ENCODE assay signal across 19 cellular contexts in the genomic region with DNA sequence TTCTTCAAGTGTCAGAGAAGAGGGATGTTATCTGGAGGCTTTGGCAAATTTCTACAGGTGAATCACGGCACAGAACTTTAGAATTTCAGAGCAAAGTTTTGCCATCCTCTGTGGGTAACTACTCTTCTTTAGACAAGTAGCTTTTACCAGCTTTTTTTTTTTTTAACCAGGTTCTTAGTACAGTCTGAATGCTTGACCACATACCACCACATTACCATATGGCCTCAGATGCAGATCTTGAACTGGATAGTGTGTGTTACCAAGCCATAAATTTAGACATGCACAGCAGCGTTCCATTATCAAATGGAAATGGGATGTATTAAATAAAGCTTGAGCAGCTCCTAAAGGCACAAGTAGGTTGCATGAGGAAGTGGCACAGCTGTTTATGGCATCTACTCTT. TPM values are rescaled to one million over a fixed set of nuclear protein-coding genes. Genes with fewer than 3 reads are reported as not detected.
DNase-seq lines count a peak whose midpoint lies in the region; ATAC-seq, FAIRE-seq and TF ChIP-seq lines count a peak whose summit lies in the region.
"Had no signal": no experiment of that assay in that cellular context is flagged by ENCODE, and none has a peak within 500 bp of the region (broad histone marks: within the 10 kb centered on the region; RNA-seq: fewer than 3 reads in every experiment).

No MANE protein-coding gene starts in this region.

- intact Hi-C loops in GM12878 (cut with micrococcal nuclease; ENCODE audit: unreplicated experiment): no loop called here

- SMC1A ChIA-PET in GM12878 (lab: Charles Lee; ENCODE audit: uncharacterized antibody, unreplicated experiment): no interaction called here

- TF ChIP-seq POLR2A in GM12878 (IDR thresholded peaks at IDR 0.05; ENCODE audit: low read depth, low read length): no peak

- FAIRE-seq in GM12878 (lab: Jason Lieb, UNC): no peak
- FAIRE-seq: GM12891, HepG2 had no signal

- in situ Hi-C loops in GM12878 (cut with MboI): no loop called here

- H3K4me3 ChIP-seq in GM23338 (peak overlapping the region; percentile 54), GM12878 (no peak overlapping the region), osteoblast (ENCODE audit: insufficient read depth, low read length) (no peak overlapping the region)
- H3K4me3 ChIP-seq: GM23248, Peyer's patch had no signal

- peaks cover 3% of the 10 kb centered on the region; the same call in 1 of the 2 replicates for H3F3A ChIP-seq in GM23338 (replicated peaks; ENCODE audit: low read depth)

- no peaks in the 10 kb centered on the region for H3K36me3 ChIP-seq in GM23338 (ENCODE audit: insufficient read depth)
- H3K36me3 ChIP-seq in GM12878 (ENCODE audit: control insufficient read depth in 2 of 2, insufficient read depth in 2 of 2, low read length in 1 of 2): no peaks in the 10 kb centered on the region
- no peaks in the 10 kb centered on the region for H3K36me3 ChIP-seq in osteoblast (ENCODE audit: insufficient read depth, low read length)
- H3K36me3 ChIP-seq: Peyer's patch had no signal

- H4K20me1 ChIP-seq in GM23338 (replicated peaks; ENCODE audit: insufficient read depth) (no peaks in the 10 kb centered on the region), GM12878 (ENCODE audit: control insufficient read depth, insufficient read depth) (no peaks in the 10 kb centered on the region), osteoblast (ENCODE audit: insufficient read depth, low read length) (no peaks in the 10 kb centered on the region)

- H3K4me1 ChIP-seq in GM23338 (ENCODE audit: insufficient read depth): peaks cover 16% of the 10 kb centered on the region
- H3K4me1 ChIP-seq in GM12878 (ENCODE audit: control insufficient read depth, insufficient read depth, low read length): no peaks in the 10 kb centered on the region
- no peaks in the 10 kb centered on the region for H3K4me1 ChIP-seq in osteoblast (ENCODE audit: insufficient read depth, low read length)
- H3K4me1 ChIP-seq: Peyer's patch had no signal

- POLR2A ChIA-PET in GM12878 (lab: Charles Lee): interaction anchor here (0.6 kb wide), 1 partner anchor 601 kb away, joined by 3 read pairs; no protein-coding TSS in a partner anchor

- no peak for TF ChIP-seq CTCF in GM23338 (conservative IDR thresholded peaks at IDR 0.05; ENCODE audit: low read depth in 2 of 2)
- no peak for TF ChIP-seq CTCF in HFFc6 (IDR thresholded peaks at IDR 0.05)
- no peak for TF ChIP-seq CTCF in GM12878 (IDR thresholded peaks at IDR 0.05 in 2 of 3, conservative IDR thresholded peaks at IDR 0.05 in 1 of 3; ENCODE audit: control insufficient read depth in 2 of 3, extremely low read depth in 1 of 3, insufficient read depth in 1 of 3, low read depth in 3 of 3, low read length in 3 of 3)
- no peak for TF ChIP-seq CTCF in osteoblast (IDR thresholded peaks at IDR 0.05; ENCODE audit: extremely low read depth, low read depth, low read length)

- BruUV-seq in GM12878 (replicated peaks; lab: Mats Ljungman, UMichigan): no TSS peak

- 32% methylated on average over 2 of the region's 2 CpGs for WGBS in GM12878 (ENCODE audit: insufficient coverage, insufficient replicate concordance, low lambda C conversion rate, missing lambda C conversion rate)

- TF ChIP-seq RAD21 in GM12878 (IDR thresholded peaks at IDR 0.05; ENCODE audit: insufficient read depth, low read depth, low read length): no peak

- peak overlapping the region; percentile 48; the same call in 2 of the 3 replicates for H3K4me3 Mint-ChIP-seq in GM23338
- H3K4me3 Mint-ChIP-seq in HFFc6: peak overlapping the region; percentile 26; the same call in 1 of the 2 replicates
- no peak overlapping the region for H3K4me3 Mint-ChIP-seq in stimulated activated memory B cell treated with anti-CD40 and anti-IgM and Interleukin-4, amounts not matched to agents 10 μg/mL and 1 μg/mL and 100 μg/mL, for 72 hours
- H3K4me3 Mint-ChIP-seq: CD4-positive, CD25-positive, alpha-beta regulatory T cell had no signal

- RAD21 ChIA-PET in GM12878 (lab: Charles Lee; ENCODE audit: unreplicated experiment): no interaction called here

- H3K27me3 ChIP-seq in GM23338 (ENCODE audit: insufficient read depth) (peaks cover 19% of the 10 kb centered on the region; the same call in 1 of the 2 replicates), GM12878 (replicated peaks in 1 of 2; ENCODE audit: control insufficient read depth in 2 of 2, insufficient read depth in 2 of 2, low read length in 1 of 2) (no peaks in the 10 kb centered on the region), osteoblast (ENCODE audit: insufficient read depth, low read length) (peaks cover 9% of the 10 kb centered on the region)
- H3K27me3 ChIP-seq: Peyer's patch had no signal

- ATAC-seq in GM23338 (no peak), GM12878 (no peak), GM18858 (IDR thresholded peaks at IDR 0.05; ENCODE audit: unreplicated experiment) (no peak)
- no peak for ATAC-seq in stimulated activated memory B cell treated with anti-CD40 and anti-IgM and Interleukin-4, amounts not matched to agents 10 μg/mL and 1 μg/mL and 100 μg/mL, for 72 hours
- ATAC-seq: HepG2 had no signal

- H3K4me1 Mint-ChIP-seq in GM23338: peaks cover 15% of the 10 kb centered on the region; the same call in 2 of the 3 replicates
- H3K4me1 Mint-ChIP-seq in HFFc6 (ENCODE audit: low read depth): peaks cover 2% of the 10 kb centered on the region; the same call in 1 of the 2 replicates
- no peaks in the 10 kb centered on the region for H3K4me1 Mint-ChIP-seq in stimulated activated memory B cell treated with anti-CD40 and anti-IgM and Interleukin-4, amounts not matched to agents 10 μg/mL and 1 μg/mL and 100 μg/mL, for 72 hours

- H3K9me3 ChIP-seq in GM12878 (replicated peaks; ENCODE audit: control insufficient read depth, insufficient read depth, low read length) (no peaks in the 10 kb centered on the region; the same call in 2 of the 3 replicates), osteoblast (ENCODE audit: low read depth, low read length) (no peaks in the 10 kb centered on the region)
- H3K9me3 ChIP-seq: Peyer's patch had no signal

- peaks cover 4% of the 10 kb centered on the region; the same call in 2 of the 3 replicates for H3K9me3 Mint-ChIP-seq in GM23338
- H3K9me3 Mint-ChIP-seq in HFFc6: no peaks in the 10 kb centered on the region
- no peaks in the 10 kb centered on the region for H3K9me3 Mint-ChIP-seq in stimulated activated memory B cell treated with anti-CD40 and anti-IgM and Interleukin-4, amounts not matched to agents 10 μg/mL and 1 μg/mL and 100 μg/mL, for 72 hours

- no peak for TF ChIP-seq EP300 in GM12878 (IDR thresholded peaks at IDR 0.05; ENCODE audit: borderline replicate concordance in 1 of 2, control insufficient read depth in 1 of 2, low read depth in 2 of 2, low read length in 2 of 2)

- peak overlapping the region; percentile 75 for H3K4me2 ChIP-seq in GM23338
- H3K4me2 ChIP-seq in GM12878 (ENCODE audit: control insufficient read depth, insufficient read depth): no peak overlapping the region
- no peak overlapping the region for H3K4me2 ChIP-seq in osteoblast (ENCODE audit: insufficient read depth, low read length)

- H3K27ac ChIP-seq in GM23338 (ENCODE audit: low read depth) (no peak overlapping the region), GM12878 (ENCODE audit: control insufficient read depth, insufficient read depth) (no peak overlapping the region), osteoblast (ENCODE audit: low read depth, low read length) (no peak overlapping the region)
- H3K27ac ChIP-seq: GM23248, Peyer's patch had no signal

- H3K9ac ChIP-seq in GM12878 (ENCODE audit: control insufficient read depth, insufficient read depth, low read length): no peak overlapping the region
- H3K9ac ChIP-seq: GM23248 had no signal

- H3K9me2 ChIP-seq in GM23338 (ENCODE audit: insufficient read depth): no peaks in the 10 kb centered on the region

- DNase-seq in GM23338 (ENCODE audit: low spot score) (no peak), HFFc6 (no peak), GM12878 (ENCODE audit: low read depth, low spot score) (no peak), osteoblast (ENCODE audit: insufficient read length, low spot score, missing footprints) (peak; percentile 31)
- no peak for DNase-seq in activated effector memory CD4-positive, alpha-beta T cell treated with Interleukin-2 at 50 U/mL for 16 hours
- DNase-seq: CD4-positive, CD25-positive, alpha-beta regulatory T cell; COR-L47; DMS79 treated with DMSO at 0.1 percent for 48 hours; GM23248; KBM-7; NCI-H1105; NCI-H2029 treated with DMSO at 0.1 percent for 48 hours; NCI-H2171 treated with DMSO at 0.1 percent for 48 hours; NCI-H524 treated with DMSO at 0.1 percent for 48 hours; Peyer's patch had no signal

- H2AFZ ChIP-seq in GM23338 (peak overlapping the region; percentile 90), GM12878 (ENCODE audit: control insufficient read depth, low read depth, low read length) (peak overlapping the region; percentile 61), osteoblast (ENCODE audit: low read length) (no peak overlapping the region)
- H2AFZ ChIP-seq: GM23248 had no signal

- H3K79me2 ChIP-seq in GM23338 (replicated peaks; ENCODE audit: insufficient read depth): no peaks in the 10 kb centered on the region
- H3K79me2 ChIP-seq in GM12878 (ENCODE audit: control insufficient read depth, insufficient read depth, low read length): no peaks in the 10 kb centered on the region
- H3K79me2 ChIP-seq in osteoblast (ENCODE audit: insufficient read depth, low read length): no peaks in the 10 kb centered on the region

- H3K27ac Mint-ChIP-seq in GM23338 (no peak overlapping the region), HFFc6 (no peak overlapping the region)
- no peak overlapping the region for H3K27ac Mint-ChIP-seq in stimulated activated memory B cell treated with anti-CD40 and anti-IgM and Interleukin-4, amounts not matched to agents 10 μg/mL and 1 μg/mL and 100 μg/mL, for 72 hours
- H3K27ac Mint-ChIP-seq: CD4-positive, CD25-positive, alpha-beta regulatory T cell had no signal

- no peaks in the 10 kb centered on the region for H3K36me3 Mint-ChIP-seq in GM23338 (ENCODE audit: low read depth)
- no peaks in the 10 kb centered on the region; the same call in 1 of the 2 replicates for H3K36me3 Mint-ChIP-seq in HFFc6 (ENCODE audit: low read depth)
- H3K36me3 Mint-ChIP-seq in stimulated activated memory B cell treated with anti-CD40 and anti-IgM and Interleukin-4, amounts not matched to agents 10 μg/mL and 1 μg/mL and 100 μg/mL, for 72 hours: no peaks in the 10 kb centered on the region

- H3K27me3 Mint-ChIP-seq in GM23338 (ENCODE audit: insufficient read depth, low read depth, poor library complexity): peaks cover 28% of the 10 kb centered on the region
- peaks cover 8% of the 10 kb centered on the region for H3K27me3 Mint-ChIP-seq in HFFc6 (ENCODE audit: insufficient read depth)
- H3K27me3 Mint-ChIP-seq in stimulated activated memory B cell treated with anti-CD40 and anti-IgM and Interleukin-4, amounts not matched to agents 10 μg/mL and 1 μg/mL and 100 μg/mL, for 72 hours: peaks cover 80% of the 10 kb centered on the region

- CTCF ChIA-PET in GM12878 (lab: Yijun Ruan, JAX): no interaction called here

RNA-seq across cellular contexts. Expression of a gene that starts 38.3 kb away (rescaled TPM):
- 11.8 and 13.8 TPM in 2 replicates for total RNA-seq in GM23338 (2014; rRNA removed; shearing (Covaris generic))
- polyA plus RNA-seq in GM23338 (2016; fragmentation: Nextera tagmentation; extraction: Ambion mirVana): 8.7 and 13.8 TPM in 2 replicates
- not detected for total RNA-seq in HFFc6 (2021; fragmentation: NEBNext Ultra II Directional; extraction: Animal tissue kit (Norgen Biotek cat#: 25700))
- 0.20 and 0.27 TPM in 2 replicates for total RNA-seq in GM12878 (2013; cell fraction: nucleolus; rRNA removed)
- total RNA-seq in GM12878 (2014; rRNA removed): 3.4 TPM in 2 replicates
- total RNA-seq in GM12878 (2014; rRNA removed; fragmentation: Illumina TruSeq; extraction: Trizol): 2.1 TPM in 2 replicates
- total RNA-seq in GM12878 (2021): 5.9 and 7.1 TPM in 2 replicates
- polyA plus RNA-seq in GM12878 (2011; ENCODE audit: low read depth): 4.1 TPM
- 2.3 and 2.4 TPM in 2 replicates for polyA plus RNA-seq in GM12878 (2011; rRNA removed)
- polyA plus RNA-seq in GM12878 (2011; cell fraction: cytosol; rRNA removed): 2.9 and 4.1 TPM in 2 replicates
- polyA plus RNA-seq in GM12878 (2011; cell fraction: nucleus; rRNA removed): 2.6 and 3.5 TPM in 2 replicates
- polyA plus RNA-seq in GM12878 (2012): 6.6 and 6.7 TPM in 2 replicates
- polyA plus RNA-seq in GM12878 (2014; fragmentation: Illumina TruSeq; extraction: Trizol): 6.8 and 7.7 TPM in 2 replicates
- 1 to 10 TPM; 5.9 to 8.2 TPM for polyA plus RNA-seq in GM12878 (2014; fragmentation: Nextera tagmentation; extraction: Ambion mirVana)
- 9.6 and 12.8 TPM in 2 replicates for polyA plus RNA-seq in GM12878 (2014; rRNA removed)
- polyA plus RNA-seq in GM12878 (2016; fragmentation: Nextera tagmentation; extraction: Ambion mirVana): 1 to 10 TPM; 6.1 to 8.3 TPM
- polyA minus RNA-seq in GM12878 (2011; rRNA and poly(A)+ RNA removed): 2.7 and 3.2 TPM in 2 replicates
- polyA minus RNA-seq in GM12878 (2011; cell fraction: cytosol; rRNA and poly(A)+ RNA removed): 0.53 TPM in 1 of 2 replicates, not detected in the other
- polyA minus RNA-seq in GM12878 (2011; cell fraction: nucleus; rRNA and poly(A)+ RNA removed): 1.6 and 1.7 TPM in 2 replicates
- total RNA-seq in osteoblast: not detected in 2 replicates
- total RNA-seq: HepG2 had no signal
- polyA plus RNA-seq: GM23248, HepG2 had no signal
